ENCODE assay signal across 16 cellular contexts in the genomic region with DNA sequence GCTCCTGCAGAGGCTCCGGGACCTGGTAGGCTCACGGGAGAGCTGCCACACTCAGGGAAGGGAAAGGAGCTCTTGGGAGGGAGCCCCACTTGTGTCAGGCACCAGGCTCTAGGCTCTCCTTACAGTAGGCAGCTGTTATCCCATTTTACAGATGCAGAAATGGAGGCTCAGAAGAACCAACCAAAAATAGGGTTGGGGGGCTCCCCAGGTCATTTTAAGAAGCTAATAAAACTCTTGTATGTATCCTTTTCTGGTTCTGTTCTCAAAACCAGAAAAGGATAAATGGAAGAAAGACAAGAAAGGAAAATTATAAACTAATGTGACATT. TPM values are rescaled to one million over a fixed set of nuclear protein-coding genes. Genes with fewer than 3 reads are reported as not detected.
DNase-seq lines count a peak whose midpoint lies in the region; ATAC-seq and TF ChIP-seq lines count a peak whose summit lies in the region.
"Had no signal": no experiment of that assay in that cellular context is flagged by ENCODE, and none has a peak within 500 bp of the region (broad histone marks: within the 10 kb centered on the region; RNA-seq: fewer than 3 reads in every experiment).

No MANE protein-coding gene starts in this region.

- H3K36me3 Mint-ChIP-seq in T-helper 17 cell (ENCODE audit: low read depth) = peaks cover under 1% of the 10 kb centered on the region
- H3K36me3 Mint-ChIP-seq in activated T-helper 17 cell treated with anti-CD3 and anti-CD28 coated beads, Interleukin-2, amount 50 U/mL, for 72 hours (ENCODE audit: low read depth) = no peaks in the 10 kb centered on the region
- no peaks in the 10 kb centered on the region for H3K36me3 Mint-ChIP-seq in stimulated activated effector memory CD8-positive, alpha-beta T cell treated with anti-CD3 and anti-CD28 coated beads, Interleukin-12 subunit alpha, Interleukin-12 subunit beta, amount 100 ng/mL, for 72 hours

- H3K4me1 ChIP-seq in osteoblast (ENCODE audit: insufficient read depth, low read length) = no peaks in the 10 kb centered on the region
- H3K4me1 ChIP-seq: Caco-2 had no signal

- H3K9me3 ChIP-seq in T-helper 17 cell (ENCODE audit: control insufficient read depth, low read length, poor library complexity, severe bottlenecking) (no peaks in the 10 kb centered on the region), osteoblast (ENCODE audit: low read depth, low read length) (no peaks in the 10 kb centered on the region)
- H3K9me3 ChIP-seq: BE2C, Caco-2 had no signal

- peaks cover 17% of the 10 kb centered on the region for H3K4me1 Mint-ChIP-seq in T-helper 17 cell
- peaks cover 5% of the 10 kb centered on the region for H3K4me1 Mint-ChIP-seq in activated T-helper 17 cell treated with anti-CD3 and anti-CD28 coated beads, Interleukin-2, amount 50 U/mL, for 72 hours
- peaks cover 4% of the 10 kb centered on the region for H3K4me1 Mint-ChIP-seq in stimulated activated effector memory CD8-positive, alpha-beta T cell treated with anti-CD3 and anti-CD28 coated beads, Interleukin-12 subunit alpha, Interleukin-12 subunit beta, amount 100 ng/mL, for 72 hours

- peaks cover 18% of the 10 kb centered on the region for H3K27me3 ChIP-seq in osteoblast (ENCODE audit: insufficient read depth, low read length)
- H3K27me3 ChIP-seq: BE2C had no signal

- H2AFZ ChIP-seq in osteoblast (ENCODE audit: low read length) = no peak overlapping the region
- H2AFZ ChIP-seq: GM23338 had no signal

- no peaks in the 10 kb centered on the region for H3K79me2 ChIP-seq in osteoblast (ENCODE audit: insufficient read depth, low read length)

- no peak overlapping the region for H3K27ac ChIP-seq in osteoblast (ENCODE audit: low read depth, low read length)
- H3K27ac ChIP-seq: HL-60 had no signal

- H3K9me3 Mint-ChIP-seq in activated T-helper 17 cell treated with anti-CD3 and anti-CD28 coated beads, Interleukin-2, amount 50 U/mL, for 72 hours = no peaks in the 10 kb centered on the region
- H3K9me3 Mint-ChIP-seq in stimulated activated effector memory CD8-positive, alpha-beta T cell treated with anti-CD3 and anti-CD28 coated beads, Interleukin-12 subunit alpha, Interleukin-12 subunit beta, amount 100 ng/mL, for 72 hours = no peaks in the 10 kb centered on the region
- H3K9me3 Mint-ChIP-seq: CD4-positive, alpha-beta T cell; GM23338 had no signal

- H3K4me3 Mint-ChIP-seq in T-helper 17 cell = no peak overlapping the region
- H3K4me3 Mint-ChIP-seq in activated T-helper 17 cell treated with anti-CD3 and anti-CD28 coated beads, Interleukin-2, amount 50 U/mL, for 72 hours = no peak overlapping the region
- H3K4me3 Mint-ChIP-seq in stimulated activated effector memory CD8-positive, alpha-beta T cell treated with anti-CD3 and anti-CD28 coated beads, Interleukin-12 subunit alpha, Interleukin-12 subunit beta, amount 100 ng/mL, for 72 hours = no peak overlapping the region
- H3K4me3 Mint-ChIP-seq: CD4-positive, alpha-beta T cell; GM23338 had no signal

- TF ChIP-seq CTCF in osteoblast (IDR thresholded peaks at IDR 0.05; ENCODE audit: extremely low read depth, low read depth, low read length) = no peak

- H3K4me2 ChIP-seq in osteoblast (ENCODE audit: insufficient read depth, low read length) = no peak overlapping the region
- H3K4me2 ChIP-seq: GM23338 had no signal

- H3K27ac Mint-ChIP-seq in T-helper 17 cell = peak overlapping the region; percentile 78
- H3K27ac Mint-ChIP-seq in activated T-helper 17 cell treated with anti-CD3 and anti-CD28 coated beads, Interleukin-2, amount 50 U/mL, for 72 hours = peak overlapping the region; percentile 19
- peak overlapping the region; percentile 12 for H3K27ac Mint-ChIP-seq in stimulated activated effector memory CD8-positive, alpha-beta T cell treated with anti-CD3 and anti-CD28 coated beads, Interleukin-12 subunit alpha, Interleukin-12 subunit beta, amount 100 ng/mL, for 72 hours
- H3K27ac Mint-ChIP-seq: CD4-positive, alpha-beta T cell; GM23338 had no signal

- ATAC-seq in T-helper 17 cell = no peak
- no peak for ATAC-seq in activated T-helper 17 cell treated with anti-CD3 and anti-CD28 coated beads, Interleukin-2, amount 50 U/mL, for 72 hours (replicated peaks)
- ATAC-seq in stimulated activated effector memory CD8-positive, alpha-beta T cell treated with anti-CD3 and anti-CD28 coated beads, Interleukin-12 subunit alpha, Interleukin-12 subunit beta, amount 100 ng/mL, for 72 hours = no peak
- ATAC-seq: GM23338 had no signal

- no peaks in the 10 kb centered on the region for H3K36me3 ChIP-seq in osteoblast (ENCODE audit: insufficient read depth, low read length)
- H3K36me3 ChIP-seq: BE2C had no signal

- DNase-seq in T-helper 17 cell (no peak), osteoblast (ENCODE audit: insufficient read length, low spot score, missing footprints) (peak; percentile 49), T-helper 2 cell (no peak), cerebellar nuclear complex (lab: John Stamatoyannopoulos, UW) (no peak)
- DNase-seq in stimulated activated effector memory CD8-positive, alpha-beta T cell treated with anti-CD3 and anti-CD28 coated beads, Interleukin-12 subunit alpha, Interleukin-12 subunit beta, amount 100 ng/mL, for 72 hours (ENCODE audit: low spot score in 2 of 2) = no peak
- DNase-seq: ACHN; BE2C; C1 segment of cervical spinal cord; Caco-2; CD4-positive, alpha-beta T cell; HCEC 1CT; IMR-90 had no signal

- H3K27me3 Mint-ChIP-seq in T-helper 17 cell = peaks cover 3% of the 10 kb centered on the region
- no peaks in the 10 kb centered on the region for H3K27me3 Mint-ChIP-seq in activated T-helper 17 cell treated with anti-CD3 and anti-CD28 coated beads, Interleukin-2, amount 50 U/mL, for 72 hours

- no peak overlapping the region for H3K4me3 ChIP-seq in osteoblast (ENCODE audit: insufficient read depth, low read length)
- H3K4me3 ChIP-seq: GM23338 had no signal

- no peaks in the 10 kb centered on the region for H4K20me1 ChIP-seq in osteoblast (ENCODE audit: insufficient read depth, low read length)

RNA-seq across cellular contexts. Expression of gene GP9, which starts 23.5 kb away (rescaled TPM):
- total RNA-seq in T-helper 17 cell = 10 to 100 TPM in 1 of 2 donors, 1 to 10 TPM in 1; 3.8 to 68.5 TPM
- total RNA-seq in activated T-helper 17 cell treated with anti-CD3 and anti-CD28 coated beads, Interleukin-2, amount 50 U/mL, for 72 hours = not detected
- total RNA-seq in osteoblast = not detected in 2 replicates
- total RNA-seq: Caco-2; CD4-positive, alpha-beta T cell; GM23338; HT1080; IMR-90 had no signal

RNA-seq across cellular contexts. Expression of gene EFCC1, which starts 36.0 kb away (rescaled TPM):
- total RNA-seq in T-helper 17 cell = under 1 TPM in 1 of 2 donors, not detected in 1; 0.12 TPM
- not detected for total RNA-seq in activated T-helper 17 cell treated with anti-CD3 and anti-CD28 coated beads, Interleukin-2, amount 50 U/mL, for 72 hours
- not detected in 2 replicates for total RNA-seq in osteoblast
- total RNA-seq: GM23338, HT1080, IMR-90 had no signal

RNA-seq across cellular contexts. Expression of gene CFAP92, which starts 43.2 kb away (rescaled TPM):
- total RNA-seq in T-helper 17 cell (under 1 TPM; 0.15 to 0.37 TPM), osteoblast (not detected in 2 replicates)
- total RNA-seq in activated T-helper 17 cell treated with anti-CD3 and anti-CD28 coated beads, Interleukin-2, amount 50 U/mL, for 72 hours = under 1 TPM in 1 of 2 donors, not detected in 1; 0.50 TPM
- total RNA-seq: HT1080, IMR-90 had no signal

Comparison
In these comparisons a context has a peak if more than half of its experiments do, and no peak if none do; other contexts are left out.
1. H3K27ac Mint-ChIP-seq: peak in every context shown above with its lines; median percentile 78 in T-helper 17 cell; 19 in activated T-helper 17 cell treated with anti-CD3 and anti-CD28 coated beads, Interleukin-2, amount 50 U/mL, for 72 hours; 12 in stimulated activated effector memory CD8-positive, alpha-beta T cell treated with anti-CD3 and anti-CD28 coated beads, Interleukin-12 subunit alpha, Interleukin-12 subunit beta, amount 100 ng/mL, for 72 hours.